In genomic region chr5:95590880-95591279, GRCh38 we compare ENCODE assay signal across 13 cellular contexts. TPM values are rescaled to one million over a fixed set of nuclear protein-coding genes. Genes with fewer than 3 reads are reported as not detected.
A peak's percentile ranks its signal among the peaks of the same experiment; 100 is the strongest.
DNase-seq lines count a peak whose midpoint lies in the region; ATAC-seq, FAIRE-seq and TF ChIP-seq lines count a peak whose summit lies in the region.
"Had no signal": no experiment of that assay in that cellular context is flagged by ENCODE, and none has a peak within 500 bp of the region (broad histone marks: within the 10 kb centered on the region; RNA-seq: fewer than 3 reads in every experiment).

No MANE protein-coding gene starts in this region.

- no peaks in the 10 kb centered on the region for H3K36me3 Mint-ChIP-seq in activated naive CD4-positive, alpha-beta T cell treated with anti-CD3 and anti-CD28 coated beads, Interleukin-2, amount 50 U/mL, for 72 hours
- peaks cover 5% of the 10 kb centered on the region for H3K36me3 Mint-ChIP-seq in activated naive CD4-positive, alpha-beta T cell treated with anti-CD3 and anti-CD28 coated beads, Interleukin-2, amount 10 ng/mL, durations not matched to agents 7 days and 5 days
- H3K36me3 Mint-ChIP-seq in astrocyte (ENCODE audit: low read depth, unreplicated experiment) = peaks cover 2% of the 10 kb centered on the region

- no peaks in the 10 kb centered on the region for H3K27me3 ChIP-seq in OCI-LY3 (ENCODE audit: low read depth, low read length)
- no peaks in the 10 kb centered on the region for H3K27me3 ChIP-seq in astrocyte (ENCODE audit: insufficient read depth, low read length)
- no peaks in the 10 kb centered on the region for H3K27me3 ChIP-seq in gastrocnemius medialis
- H3K27me3 ChIP-seq: vagina had no signal

- H3K27me3 Mint-ChIP-seq in activated naive CD4-positive, alpha-beta T cell treated with anti-CD3 and anti-CD28 coated beads, Interleukin-2, amount 10 ng/mL, durations not matched to agents 7 days and 5 days = no peaks in the 10 kb centered on the region
- H3K27me3 Mint-ChIP-seq in astrocyte (ENCODE audit: low read depth, unreplicated experiment) = no peaks in the 10 kb centered on the region
- H3K27me3 Mint-ChIP-seq in stimulated activated naive CD8-positive, alpha-beta T cell treated with anti-CD3 and anti-CD28 coated beads, Interleukin-15, amount 100 ng/mL, for 72 hours = no peaks in the 10 kb centered on the region

- H3K9ac ChIP-seq in OCI-LY3 (ENCODE audit: low read length) = no peak overlapping the region
- no peak overlapping the region for H3K9ac ChIP-seq in astrocyte (ENCODE audit: low read length)

- no peak overlapping the region for H3K27ac ChIP-seq in OCI-LY3 (ENCODE audit: low read length)
- H3K27ac ChIP-seq in astrocyte (ENCODE audit: low read depth, low read length) = peak overlapping the region; percentile 46
- H3K27ac ChIP-seq in gastrocnemius medialis = no peak overlapping the region
- H3K27ac ChIP-seq: prostate gland, vagina had no signal

- no peaks in the 10 kb centered on the region for H3K79me2 ChIP-seq in OCI-LY3 (ENCODE audit: low read length)
- H3K79me2 ChIP-seq in astrocyte (ENCODE audit: insufficient read depth, low read length) = no peaks in the 10 kb centered on the region

- peak; percentile 15 to 47 for ATAC-seq in activated naive CD4-positive, alpha-beta T cell treated with anti-CD3 and anti-CD28 coated beads, Interleukin-2, amount 50 U/mL, for 72 hours
- peak; percentile 30 for ATAC-seq in stimulated activated naive CD8-positive, alpha-beta T cell treated with anti-CD3 and anti-CD28 coated beads, Interleukin-15, amount 100 ng/mL, for 72 hours
- ATAC-seq in gastrocnemius medialis = no peak
- no peak for ATAC-seq in GM18868 (IDR thresholded peaks at IDR 0.05; ENCODE audit: unreplicated experiment)

- H3K27ac Mint-ChIP-seq in activated naive CD4-positive, alpha-beta T cell treated with anti-CD3 and anti-CD28 coated beads, Interleukin-2, amount 50 U/mL, for 72 hours = peak overlapping the region; percentile 1 to 86
- H3K27ac Mint-ChIP-seq in activated naive CD4-positive, alpha-beta T cell treated with anti-CD3 and anti-CD28 coated beads, Interleukin-2, amount 10 ng/mL, durations not matched to agents 7 days and 5 days = no peak overlapping the region
- no peak overlapping the region for H3K27ac Mint-ChIP-seq in astrocyte (ENCODE audit: unreplicated experiment)
- peak overlapping the region in 1 of 2 donors; percentile 78 for H3K27ac Mint-ChIP-seq in stimulated activated naive CD8-positive, alpha-beta T cell treated with anti-CD3 and anti-CD28 coated beads, Interleukin-15, amount 100 ng/mL, for 72 hours

- H3K9me3 ChIP-seq in OCI-LY3 (ENCODE audit: insufficient read depth, low read length) = no peaks in the 10 kb centered on the region
- H3K9me3 ChIP-seq in astrocyte (ENCODE audit: insufficient read depth, low read depth, low read length) = no peaks in the 10 kb centered on the region
- H3K9me3 ChIP-seq in gastrocnemius medialis = no peaks in the 10 kb centered on the region
- H3K9me3 ChIP-seq: prostate gland, vagina had no signal

- H3K4me2 ChIP-seq in OCI-LY3 (ENCODE audit: low read length) (0 out of 2 replicates have a peak overlapping the region, but pooled peaks have one; percentile 8), astrocyte (ENCODE audit: low read length) (peak overlapping the region; percentile 61)

- H3K4me1 ChIP-seq in OCI-LY3 (ENCODE audit: low read length) = peaks cover 14% of the 10 kb centered on the region
- H3K4me1 ChIP-seq in astrocyte (ENCODE audit: insufficient read depth, low read length) = peaks cover 12% of the 10 kb centered on the region
- peaks cover under 1 to 2% of the 10 kb centered on the region in 2 donors for H3K4me1 ChIP-seq in gastrocnemius medialis
- H3K4me1 ChIP-seq: prostate gland, vagina had no signal

- no peaks in the 10 kb centered on the region for H3K9me3 Mint-ChIP-seq in activated naive CD4-positive, alpha-beta T cell treated with anti-CD3 and anti-CD28 coated beads, Interleukin-2, amount 50 U/mL, for 72 hours
- no peaks in the 10 kb centered on the region for H3K9me3 Mint-ChIP-seq in activated naive CD4-positive, alpha-beta T cell treated with anti-CD3 and anti-CD28 coated beads, Interleukin-2, amount 10 ng/mL, durations not matched to agents 7 days and 5 days
- H3K9me3 Mint-ChIP-seq in astrocyte (ENCODE audit: unreplicated experiment) = no peaks in the 10 kb centered on the region
- no peaks in the 10 kb centered on the region for H3K9me3 Mint-ChIP-seq in stimulated activated naive CD8-positive, alpha-beta T cell treated with anti-CD3 and anti-CD28 coated beads, Interleukin-15, amount 100 ng/mL, for 72 hours

- H4K20me1 ChIP-seq in OCI-LY3 (ENCODE audit: insufficient read depth, low read length) (no peaks in the 10 kb centered on the region), astrocyte (ENCODE audit: insufficient read depth, low read length) (no peaks in the 10 kb centered on the region)

- FAIRE-seq in astrocyte (lab: Jason Lieb, UNC) = no peak
- FAIRE-seq: H1, RCC 7860 had no signal

- in situ Hi-C loops in gastrocnemius medialis (cut with MboI; ENCODE audit: low sequenced_read_pairs in 4 of 4) = no loop called here

- no peaks in the 10 kb centered on the region for H3K36me3 ChIP-seq in OCI-LY3 (replicated peaks; ENCODE audit: low read depth, low read length)
- H3K36me3 ChIP-seq in astrocyte (ENCODE audit: insufficient read depth, low read length) = no peaks in the 10 kb centered on the region
- H3K36me3 ChIP-seq in gastrocnemius medialis = no peaks in the 10 kb centered on the region
- H3K36me3 ChIP-seq: prostate gland had no signal

- H3K4me1 Mint-ChIP-seq in activated naive CD4-positive, alpha-beta T cell treated with anti-CD3 and anti-CD28 coated beads, Interleukin-2, amount 10 ng/mL, durations not matched to agents 7 days and 5 days = peaks cover 26% of the 10 kb centered on the region
- H3K4me1 Mint-ChIP-seq in astrocyte (ENCODE audit: low read depth, unreplicated experiment) = peaks cover 16% of the 10 kb centered on the region
- peaks cover 18% of the 10 kb centered on the region for H3K4me1 Mint-ChIP-seq in stimulated activated naive CD8-positive, alpha-beta T cell treated with anti-CD3 and anti-CD28 coated beads, Interleukin-15, amount 100 ng/mL, for 72 hours

- DNase-seq in activated naive CD4-positive, alpha-beta T cell treated with anti-CD3 and anti-CD28 coated beads, Interleukin-2, amount 50 U/mL, for 72 hours (ENCODE audit: low spot score in 2 of 2) = no peak
- no peak for DNase-seq in activated naive CD4-positive, alpha-beta T cell treated with anti-CD3 and anti-CD28 coated beads, Interleukin-2, amount 10 ng/mL, durations not matched to agents 7 days and 5 days
- DNase-seq in astrocyte (ENCODE audit: low read depth) (no peak), gastrocnemius medialis (no peak)
- no peak for DNase-seq in stimulated activated naive CD8-positive, alpha-beta T cell treated with anti-CD3 and anti-CD28 coated beads, Interleukin-15, amount 100 ng/mL, for 72 hours
- no peak for DNase-seq in stimulated activated CD4-positive, alpha-beta T cell treated with anti-CD3 and anti-CD28 coated beads, Interleukin-15, amount 100 ng/mL, for 24 hours
- DNase-seq: aorta had no signal

- no peak overlapping the region for H3K4me3 Mint-ChIP-seq in activated naive CD4-positive, alpha-beta T cell treated with anti-CD3 and anti-CD28 coated beads, Interleukin-2, amount 10 ng/mL, durations not matched to agents 7 days and 5 days
- H3K4me3 Mint-ChIP-seq in astrocyte (ENCODE audit: unreplicated experiment) = no peak overlapping the region
- peak overlapping the region; percentile 2 to 30 for H3K4me3 Mint-ChIP-seq in stimulated activated naive CD8-positive, alpha-beta T cell treated with anti-CD3 and anti-CD28 coated beads, Interleukin-15, amount 100 ng/mL, for 72 hours

- intact Hi-C loops in gastrocnemius medialis (cut with DNase I; ENCODE audit: low total_unique reads) = no loop called here

- no peak overlapping the region for H3K4me3 ChIP-seq in OCI-LY3 (ENCODE audit: low read length)
- H3K4me3 ChIP-seq in astrocyte (ENCODE audit: insufficient read depth, low read depth, low read length) = no peak overlapping the region
- no peak overlapping the region for H3K4me3 ChIP-seq in gastrocnemius medialis
- H3K4me3 ChIP-seq: prostate gland, vagina had no signal

- TF ChIP-seq POLR2A in gastrocnemius medialis (IDR thresholded peaks at IDR 0.05) = no peak

- H2AFZ ChIP-seq in OCI-LY3 (ENCODE audit: low read depth, low read length) (no peak overlapping the region; the same call in 1 of the 2 replicates), astrocyte (ENCODE audit: low read depth, low read length) (no peak overlapping the region)

- CTCF ChIA-PET in activated naive CD4-positive, alpha-beta T cell treated with anti-CD3 and anti-CD28 coated beads, Interleukin-2, amount 10 ng/mL, durations not matched to agents 7 days and 5 days (lab: Charles Lee) = no interaction called here

- TF ChIP-seq CTCF in OCI-LY3 (IDR thresholded peaks at IDR 0.05; ENCODE audit: low read depth, low read length) (no peak), astrocyte (IDR thresholded peaks at IDR 0.05; ENCODE audit: insufficient read depth, low read depth, low read length) (no peak), gastrocnemius medialis (IDR thresholded peaks at IDR 0.05 in 4 of 5, conservative IDR thresholded peaks at IDR 0.05 in 1 of 5) (no peak)

RNA-seq across cellular contexts. Expression of gene GPR150, which starts 29.0 kb away (rescaled TPM):
- total RNA-seq in activated naive CD4-positive, alpha-beta T cell treated with anti-CD3 and anti-CD28 coated beads, Interleukin-2, amount 50 U/mL, for 72 hours = under 1 TPM; 0.39 to 0.74 TPM
- total RNA-seq in astrocyte (0.14 TPM in 1 of 2 replicates, not detected in the other), gastrocnemius medialis (under 1 TPM in 3 of 4 donors, not detected in 1; 0.29 to 0.59 (median 0.29) TPM)
- total RNA-seq: H1 had no signal

RNA-seq across cellular contexts. Expression of gene ARSK, which starts 36.0 kb away (rescaled TPM):
- 1 to 10 TPM; 6.0 to 8.7 TPM for total RNA-seq in activated naive CD4-positive, alpha-beta T cell treated with anti-CD3 and anti-CD28 coated beads, Interleukin-2, amount 50 U/mL, for 72 hours
- 9.0 and 10.0 TPM in 2 replicates for total RNA-seq in astrocyte
- total RNA-seq in gastrocnemius medialis = 1 to 10 TPM; 2.3 to 4.3 (median 2.8) TPM

RNA-seq across cellular contexts. Expression of gene SKIC3, which starts 36.1 kb away (rescaled TPM):
- total RNA-seq in activated naive CD4-positive, alpha-beta T cell treated with anti-CD3 and anti-CD28 coated beads, Interleukin-2, amount 50 U/mL, for 72 hours = 100 to 1,000 TPM in 1 of 2 donors, 10 to 100 TPM in 1; 70.7 to 109 TPM
- 98.3 and 99.9 TPM in 2 replicates for total RNA-seq in astrocyte
- 10 to 100 TPM; 40.6 to 54.4 (median 43.4) TPM for total RNA-seq in gastrocnemius medialis

RNA-seq across cellular contexts. Expression of gene RFESD, which starts 55.7 kb away (rescaled TPM):
- 1 to 10 TPM; 7.8 to 8.9 TPM for total RNA-seq in activated naive CD4-positive, alpha-beta T cell treated with anti-CD3 and anti-CD28 coated beads, Interleukin-2, amount 50 U/mL, for 72 hours
- total RNA-seq in astrocyte (0.87 and 2.2 TPM in 2 replicates), gastrocnemius medialis (1 to 10 TPM in 3 of 4 donors, under 1 TPM in 1; 0.89 to 2.9 (median 1.6) TPM)

Comparison
In these comparisons a context has a peak if more than half of its experiments do, and no peak if none do; other contexts are left out.
1. H3K27ac Mint-ChIP-seq: peak in activated naive CD4-positive, alpha-beta T cell treated with anti-CD3 and anti-CD28 coated beads, Interleukin-2, amount 50 U/mL, for 72 hours (2 of 2); none in activated naive CD4-positive, alpha-beta T cell treated with anti-CD3 and anti-CD28 coated beads, Interleukin-2, amount 10 ng/mL, durations not matched to agents 7 days and 5 days (single experiment) and astrocyte (single experiment).
2. ATAC-seq: peak in activated naive CD4-positive, alpha-beta T cell treated with anti-CD3 and anti-CD28 coated beads, Interleukin-2, amount 50 U/mL, for 72 hours (2 of 2) and stimulated activated naive CD8-positive, alpha-beta T cell treated with anti-CD3 and anti-CD28 coated beads, Interleukin-15, amount 100 ng/mL, for 72 hours (single experiment); none in gastrocnemius medialis (0 of 2) and GM18868 (single experiment).
3. H3K4me3 Mint-ChIP-seq: peak in stimulated activated naive CD8-positive, alpha-beta T cell treated with anti-CD3 and anti-CD28 coated beads, Interleukin-15, amount 100 ng/mL, for 72 hours (2 of 2); none in activated naive CD4-positive, alpha-beta T cell treated with anti-CD3 and anti-CD28 coated beads, Interleukin-2, amount 10 ng/mL, durations not matched to agents 7 days and 5 days (single experiment) and astrocyte (single experiment).